Comparison of ENCODE assay signal across 8 cellular contexts in genomic region chr11:9613830-9614762, GRCh38. TPM values are rescaled to one million over a fixed set of nuclear protein-coding genes. Genes with fewer than 3 reads are reported as not detected.
DNase-seq lines count a peak whose midpoint lies in the region; TF ChIP-seq lines count a peak whose summit lies in the region.

No MANE protein-coding gene starts in this region.

- H3K9me3 ChIP-seq in HAP-1 (no peaks in the 10 kb centered on the region), MG63 (peaks cover 3% of the 10 kb centered on the region), left ventricle myocardium inferior (replicated peaks) (no peaks in the 10 kb centered on the region), prostate gland (no peaks in the 10 kb centered on the region)

- peak; percentile 22 for TF ChIP-seq POLR2A in prostate gland (IDR thresholded peaks at IDR 0.05)

- peak; percentile 86 for DNase-seq in GM10248 (ENCODE audit: extremely low spot score)
- DNase-seq in HAP-1 (ENCODE audit: low spot score in 2 of 2), result peak; percentile 90 to 94
- DNase-seq in MG63, result peak; percentile 93
- DNase-seq in T-helper 1 cell, result peak; percentile 81 to 91 (median 85)
- DNase-seq in amniotic epithelial cell (ENCODE audit: low read depth), result peak; percentile 62
- peak; percentile 88 for DNase-seq in left ventricle myocardium inferior
- DNase-seq in prostate gland (ENCODE audit: low spot score), result peak; percentile 84

- H3K27ac ChIP-seq in left ventricle myocardium inferior (replicated peaks) (peak overlapping the region; percentile 99), prostate gland (peak overlapping the region; percentile 92 to 93), urinary bladder (ENCODE audit: low read depth) (peak overlapping the region; percentile 99)

- H3K4me3 ChIP-seq in HAP-1 (peak overlapping the region; percentile 33), MG63 (peak overlapping the region; percentile 35), left ventricle myocardium inferior (peak overlapping the region; percentile 71), prostate gland (peak overlapping the region; percentile 33 to 39), urinary bladder (ENCODE audit: low read depth, low read length) (peak overlapping the region; percentile 41)

- POLR2A ChIA-PET in GM10248 (lab: Yijun Ruan, JAX), result interaction anchor here (0.7 to 1.3 kb wide), 3 partner anchors 41 to 153 kb away, joined by 3 to 5 read pairs (median 4); partner anchors contain the start of genes WEE1 and ZNF143

- intact Hi-C loops in left ventricle myocardium inferior (cut with micrococcal nuclease) (no loop called here), prostate gland (cut with DNase I) (loop anchor here (1.0 to 5.0 kb wide), 5 partner anchors 39 to 153 kb away; partner anchors contain the start of genes SWAP70 and ZNF143)

- H3K27me3 ChIP-seq in HAP-1 (ENCODE audit: low read depth), result no peaks in the 10 kb centered on the region
- H3K27me3 ChIP-seq in MG63, result no peaks in the 10 kb centered on the region
- no peaks in the 10 kb centered on the region for H3K27me3 ChIP-seq in left ventricle myocardium inferior (ENCODE audit: low read depth)
- H3K27me3 ChIP-seq in prostate gland (replicated peaks; ENCODE audit: insufficient read depth), result no peaks in the 10 kb centered on the region

- in situ Hi-C loops in HAP-1 (cut with MboI; ENCODE audit: low sequenced_read_pairs), result loop anchor here (10.0 to 25.0 kb wide), 2 partner anchors 131 to 698 kb away; partner anchors contain the start of gene ADM

- CTCF ChIA-PET in GM10248 (lab: Yijun Ruan, JAX), result interaction anchor here (0.6 to 5.6 kb wide), 38 partner anchors 9 to 141 kb away, joined by 3 to 106 read pairs (median 8); partner anchors contain the start of genes SWAP70 and WEE1

- peak; percentile 74 for TF ChIP-seq CTCF in GM10248 (IDR thresholded peaks at IDR 0.05; ENCODE audit: control extremely low read depth, extremely low read depth, low read depth, missing control alignments)
- TF ChIP-seq CTCF in left ventricle myocardium inferior (IDR thresholded peaks at IDR 0.05; ENCODE audit: borderline replicate concordance), result peak; percentile 84
- TF ChIP-seq CTCF in prostate gland (IDR thresholded peaks at IDR 0.05), result peak; percentile 82 to 90 (median 87)

- H3K4me1 ChIP-seq in HAP-1 (peaks cover 33% of the 10 kb centered on the region), left ventricle myocardium inferior (peaks cover 29% of the 10 kb centered on the region), prostate gland (replicated peaks) (no peaks in the 10 kb centered on the region), urinary bladder (ENCODE audit: insufficient read depth) (no peaks in the 10 kb centered on the region)

- H3K36me3 ChIP-seq in HAP-1 (replicated peaks), result no peaks in the 10 kb centered on the region
- H3K36me3 ChIP-seq in MG63, result no peaks in the 10 kb centered on the region
- H3K36me3 ChIP-seq in left ventricle myocardium inferior, result no peaks in the 10 kb centered on the region
- H3K36me3 ChIP-seq in prostate gland, result no peaks in the 10 kb centered on the region
- H3K36me3 ChIP-seq in urinary bladder (ENCODE audit: insufficient read depth), result no peaks in the 10 kb centered on the region

- WGBS in prostate gland, result 1% methylated on average over 36 of the region's 54 CpGs
- under 1% methylated on average over 54 of the region's 54 CpGs for WGBS in urinary bladder

RNA-seq across cellular contexts. Expression of gene WEE1, which starts 40.6 kb away (rescaled TPM):
- 34.8 and 35.6 TPM in 2 replicates for total RNA-seq in MG63 (2014; rRNA removed; shearing (Covaris generic); ENCODE audit: low replicate concordance)
- total RNA-seq in left ventricle myocardium inferior (41.8 TPM), prostate gland (10 to 100 TPM; 31.0 to 33.1 TPM), urinary bladder (95.5 TPM)
- polyA plus RNA-seq in urinary bladder, result 25.1 TPM

RNA-seq across cellular contexts. Expression of gene SWAP70, which starts 49.8 kb away (rescaled TPM):
- total RNA-seq in MG63 (2014; rRNA removed; shearing (Covaris generic); ENCODE audit: low replicate concordance), result 20.0 and 22.8 TPM in 2 replicates
- 20.6 TPM for total RNA-seq in left ventricle myocardium inferior
- total RNA-seq in prostate gland, result 10 to 100 TPM; 20.8 to 25.2 TPM
- total RNA-seq in urinary bladder, result 35.3 TPM
- 21.3 TPM for polyA plus RNA-seq in urinary bladder

Comparison
In these comparisons a context has a peak if more than half of its experiments do, and no peak if none do; other contexts are left out.
1. Peak in every context shown above with its lines: DNase-seq, H3K4me3 ChIP-seq and H3K27ac ChIP-seq.